In genomic region chr21:32185726-32186125, GRCh38 we compare ENCODE assay signal across 15 cellular contexts.
DNase-seq lines count a peak whose midpoint lies in the region; ATAC-seq and TF ChIP-seq lines count a peak whose summit lies in the region.
"Had no signal": no experiment of that assay in that cellular context is flagged by ENCODE, and none has a peak within 500 bp of the region (broad histone marks: within the 10 kb centered on the region; RNA-seq: fewer than 3 reads in every experiment).

No MANE protein-coding gene starts in this region.

- H2AK5ac ChIP-seq in neuronal stem cell (ENCODE audit: low read depth, low read length): no peak overlapping the region

- peaks cover 4% of the 10 kb centered on the region for H3K36me3 Mint-ChIP-seq in brain

- H3K14ac ChIP-seq in neuronal stem cell (ENCODE audit: low read length): no peak overlapping the region

- H4K91ac ChIP-seq in neuronal stem cell (ENCODE audit: low read depth, low read length, poor library complexity): peak overlapping the region; percentile 60

- no peak for TF ChIP-seq POLR2A in vagina (IDR thresholded peaks at IDR 0.05)

- H2BK5ac ChIP-seq in neuronal stem cell (ENCODE audit: low read length): no peak overlapping the region

- no peak overlapping the region for H2BK15ac ChIP-seq in neuronal stem cell (ENCODE audit: low read length)

- TF ChIP-seq CTCF in brain (conservative IDR thresholded peaks at IDR 0.05) (no peak), lung (IDR thresholded peaks at IDR 0.05; ENCODE audit: control extremely low read depth, extremely low read depth) (no peak), vagina (IDR thresholded peaks at IDR 0.05) (no peak)

- H3K9me3 ChIP-seq in lung (ENCODE audit: control insufficient read depth in 2 of 2, insufficient read depth in 1 of 2, low read length in 1 of 2) (peaks cover 0 to 3% of the 10 kb centered on the region in 2 donors), neuronal stem cell (replicated peaks in 1 of 2; ENCODE audit: control insufficient read depth in 2 of 2, insufficient read depth in 1 of 2, low read depth in 1 of 2, low read length in 2 of 2) (no peaks in the 10 kb centered on the region), vagina (no peaks in the 10 kb centered on the region)
- H3K9me3 ChIP-seq: BE2C, Caco-2 had no signal

- H3K4me3 Mint-ChIP-seq in brain: no peak overlapping the region
- H3K4me3 Mint-ChIP-seq: CD4-positive, alpha-beta T cell; GM23338 had no signal

- peak; percentile 10 for DNase-seq in lung (ENCODE audit: low spot score)
- no peak for DNase-seq in neuronal stem cell (ENCODE audit: low spot score)
- DNase-seq in vagina (ENCODE audit: extremely low spot score in 2 of 2): peak; percentile 52 to 55
- no peak for DNase-seq in Right ventricle myocardium superior
- DNase-seq in stimulated activated CD4-positive, alpha-beta T cell treated with anti-CD3 and anti-CD28 coated beads, Interleukin-4, amount 100 ng/mL, for 24 hours: no peak
- no peak for DNase-seq in C1 segment of cervical spinal cord (lab: John Stamatoyannopoulos, UW)
- DNase-seq: ACHN; BE2C; Caco-2; CD4-positive, alpha-beta T cell; HCEC 1CT had no signal

- no peak overlapping the region for H3K9ac ChIP-seq in neuronal stem cell (ENCODE audit: low read depth, low read length, poor library complexity)

- intact Hi-C loops in vagina (cut with DNase I): no loop called here
- intact Hi-C loops in Right ventricle myocardium superior (cut with DNase I): no loop called here

- H4K8ac ChIP-seq in neuronal stem cell (ENCODE audit: low read depth, low read length): no peak overlapping the region

- H2BK12ac ChIP-seq in neuronal stem cell (ENCODE audit: low read length): no peak overlapping the region

- H3K4me1 Mint-ChIP-seq in brain: peaks cover 35% of the 10 kb centered on the region

- WGBS in lung, 2 donors: 91 to 97% methylated on average over 5 of the region's 5 CpGs
- WGBS in neuronal stem cell (ENCODE audit: extremely low coverage in 2 of 2, insufficient read length in 2 of 2, insufficient replicate concordance in 1 of 2), 2 donors: no CpG with 5 or more reads among the region's 5 CpGs

- H3K36me3 ChIP-seq in lung (ENCODE audit: control insufficient read depth in 2 of 2, insufficient read depth in 2 of 2, low read length in 2 of 2) (no peaks in the 10 kb centered on the region), neuronal stem cell (replicated peaks in 1 of 2; ENCODE audit: control insufficient read depth in 2 of 2, insufficient read depth in 2 of 2, low read length in 2 of 2) (no peaks in the 10 kb centered on the region), vagina (no peaks in the 10 kb centered on the region)
- H3K36me3 ChIP-seq: BE2C had no signal

- H2BK120ac ChIP-seq in neuronal stem cell (ENCODE audit: low read depth, low read length): no peak overlapping the region

- no peaks in the 10 kb centered on the region for H3K79me1 ChIP-seq in neuronal stem cell (ENCODE audit: low read depth, low read length)

- no peak overlapping the region for H3K23ac ChIP-seq in neuronal stem cell (ENCODE audit: low read depth, low read length, poor library complexity)

- no peak overlapping the region for H3K18ac ChIP-seq in neuronal stem cell (ENCODE audit: low read length)

- no peaks in the 10 kb centered on the region for H3K27me3 ChIP-seq in lung (ENCODE audit: control insufficient read depth, insufficient read depth)
- no peaks in the 10 kb centered on the region for H3K27me3 ChIP-seq in neuronal stem cell (ENCODE audit: control insufficient read depth in 3 of 3, insufficient read depth in 3 of 3, low read depth in 1 of 3, low read length in 3 of 3)
- H3K27me3 ChIP-seq in vagina: no peaks in the 10 kb centered on the region
- H3K27me3 ChIP-seq: BE2C had no signal

- peaks cover 8 to 26% (median 18%) of the 10 kb centered on the region in 5 experiments for H3K9me3 Mint-ChIP-seq in brain
- H3K9me3 Mint-ChIP-seq: CD4-positive, alpha-beta T cell; GM23338 had no signal

- H2AFZ ChIP-seq in neuronal stem cell (ENCODE audit: low read length): no peak overlapping the region
- H2AFZ ChIP-seq: GM23338 had no signal

- no peak overlapping the region for H3K4me2 ChIP-seq in neuronal stem cell (ENCODE audit: insufficient read depth, low read length, poor library complexity, severe bottlenecking)
- H3K4me2 ChIP-seq: GM23338 had no signal

- no peaks in the 10 kb centered on the region for H3K4me1 ChIP-seq in lung (ENCODE audit: control insufficient read depth in 2 of 2, insufficient read depth in 2 of 2, low read length in 2 of 2)
- peaks cover 2 to 12% of the 10 kb centered on the region in 2 donors for H3K4me1 ChIP-seq in neuronal stem cell (ENCODE audit: control insufficient read depth in 2 of 2, insufficient read depth in 1 of 2, low read depth in 1 of 2, low read length in 2 of 2)
- no peaks in the 10 kb centered on the region for H3K4me1 ChIP-seq in vagina
- H3K4me1 ChIP-seq: BE2C, Caco-2 had no signal

- H3K27ac Mint-ChIP-seq in brain: peak overlapping the region; percentile 33 to 82 (median 65)
- H3K27ac Mint-ChIP-seq: CD4-positive, alpha-beta T cell; GM23338 had no signal

- no peaks in the 10 kb centered on the region for H3K27me3 Mint-ChIP-seq in brain

- no peak overlapping the region for H3K4ac ChIP-seq in neuronal stem cell (ENCODE audit: low read length)

- H3K27ac ChIP-seq in lung (ENCODE audit: low read depth in 1 of 2, low read length in 1 of 2): no peak overlapping the region
- no peak overlapping the region for H3K27ac ChIP-seq in neuronal stem cell (replicated peaks; ENCODE audit: low read length)
- H3K27ac ChIP-seq in vagina: no peak overlapping the region
- H3K27ac ChIP-seq: C4-2B, HL-60 had no signal

- no peak for ATAC-seq in lung (ENCODE audit: insufficient read depth, low FRiP score)
- ATAC-seq in Right ventricle myocardium superior (ENCODE audit: poor library complexity): no peak
- ATAC-seq: GM23338 had no signal

- H3K4me3 ChIP-seq in lung (no peak overlapping the region), neuronal stem cell (ENCODE audit: low read length in 2 of 2) (no peak overlapping the region), vagina (no peak overlapping the region)
- H3K4me3 ChIP-seq: GM23338 had no signal

Comparison
In these comparisons a context has a peak if more than half of its experiments do, and no peak if none do; other contexts are left out.
1. DNase-seq: peak in lung (single experiment) and vagina (2 of 2); none in neuronal stem cell (single experiment), Right ventricle myocardium superior (single experiment), stimulated activated CD4-positive, alpha-beta T cell treated with anti-CD3 and anti-CD28 coated beads, Interleukin-4, amount 100 ng/mL, for 24 hours (single experiment) and C1 segment of cervical spinal cord (0 of 14).